In genomic region chr17:75518983-75519540, GRCh38 we compare ENCODE assay signal across 12 cellular contexts. TPM values are rescaled to one million over a fixed set of nuclear protein-coding genes. Genes with fewer than 3 reads are reported as not detected.
DNase-seq lines count a peak whose midpoint lies in the region; ATAC-seq and TF ChIP-seq lines count a peak whose summit lies in the region.
"Had no signal": no experiment of that assay in that cellular context is flagged by ENCODE, and none has a peak within 500 bp of the region (broad histone marks: within the 10 kb centered on the region; RNA-seq: fewer than 3 reads in every experiment).

No MANE protein-coding gene starts in this region.

- no peak for TF ChIP-seq CTCF in activated CD8-positive, alpha-beta T cell treated with anti-CD3 and anti-CD28 coated beads for 36 hours (IDR thresholded peaks at IDR 0.05)
- peak; percentile 14 for TF ChIP-seq CTCF in progenitor cell of endocrine pancreas (IDR thresholded peaks at IDR 0.05; ENCODE audit: unreplicated experiment)
- TF ChIP-seq CTCF in MM.1S (IDR thresholded peaks at IDR 0.05; ENCODE audit: low read length): no peak

- H3K4me3 Mint-ChIP-seq in activated T-cell treated with anti-CD3 and anti-CD28 coated beads, Interleukin-2, amount 50 U/mL, for 72 hours: peak overlapping the region; percentile 73 to 88
- no peak overlapping the region for H3K4me3 Mint-ChIP-seq in activated T-cell treated with anti-CD3 and anti-CD28 coated beads, Interleukin-2, amount 50 U/mL, for 24 hours
- H3K4me3 Mint-ChIP-seq in activated CD8-positive, alpha-beta T cell treated with anti-CD3 and anti-CD28 coated beads for 36 hours: no peak overlapping the region
- H3K4me3 Mint-ChIP-seq in progenitor cell of endocrine pancreas (ENCODE audit: low read depth): no peak overlapping the region

- H3K4me2 ChIP-seq in MM.1S (ENCODE audit: low read depth, low read length): no peak overlapping the region
- H3K4me2 ChIP-seq: smooth muscle cell had no signal

- H3K9me2 ChIP-seq in MM.1S (replicated peaks; ENCODE audit: insufficient read depth, low read length): no peaks in the 10 kb centered on the region

- peaks cover 17% of the 10 kb centered on the region for H3K79me2 ChIP-seq in MM.1S (ENCODE audit: low read length)

- H3K9me3 ChIP-seq in MM.1S (replicated peaks; ENCODE audit: insufficient read depth, low read length): no peaks in the 10 kb centered on the region
- H3K9me3 ChIP-seq: gastroesophageal sphincter had no signal

- H3K4me1 ChIP-seq in MM.1S (ENCODE audit: low read length): peaks cover 13% of the 10 kb centered on the region

- H3K27me3 Mint-ChIP-seq in activated T-cell treated with anti-CD3 and anti-CD28 coated beads, Interleukin-2, amount 50 U/mL, for 72 hours (ENCODE audit: low read depth): no peaks in the 10 kb centered on the region
- peaks cover 1% of the 10 kb centered on the region for H3K27me3 Mint-ChIP-seq in activated T-cell treated with anti-CD3 and anti-CD28 coated beads, Interleukin-2, amount 50 U/mL, for 24 hours
- H3K27me3 Mint-ChIP-seq in activated CD8-positive, alpha-beta T cell treated with anti-CD3 and anti-CD28 coated beads for 36 hours: no peaks in the 10 kb centered on the region
- H3K27me3 Mint-ChIP-seq in progenitor cell of endocrine pancreas: no peaks in the 10 kb centered on the region

- H3K4me1 Mint-ChIP-seq in activated T-cell treated with anti-CD3 and anti-CD28 coated beads, Interleukin-2, amount 50 U/mL, for 72 hours (ENCODE audit: low read depth): peaks cover 18% of the 10 kb centered on the region
- H3K4me1 Mint-ChIP-seq in activated T-cell treated with anti-CD3 and anti-CD28 coated beads, Interleukin-2, amount 50 U/mL, for 24 hours (ENCODE audit: low read depth): peaks cover 26% of the 10 kb centered on the region
- H3K4me1 Mint-ChIP-seq in activated CD8-positive, alpha-beta T cell treated with anti-CD3 and anti-CD28 coated beads for 36 hours (ENCODE audit: low read depth): peaks cover 25% of the 10 kb centered on the region
- peaks cover 14% of the 10 kb centered on the region for H3K4me1 Mint-ChIP-seq in progenitor cell of endocrine pancreas (ENCODE audit: low read depth)

- H3K4me3 ChIP-seq in MM.1S (ENCODE audit: low read length): no peak overlapping the region
- H3K4me3 ChIP-seq: gastroesophageal sphincter, SK-N-MC, smooth muscle cell had no signal

- no peak for ATAC-seq in activated T-cell treated with anti-CD3 and anti-CD28 coated beads, Interleukin-2, amount 50 U/mL, for 72 hours (replicated peaks in 1 of 2)
- ATAC-seq in activated CD8-positive, alpha-beta T cell treated with anti-CD3 and anti-CD28 coated beads for 36 hours: no peak
- ATAC-seq in GM21528 (IDR thresholded peaks at IDR 0.05; ENCODE audit: low FRiP score, unreplicated experiment): no peak
- ATAC-seq: gastroesophageal sphincter had no signal

- intact Hi-C loops in activated CD8-positive, alpha-beta T cell treated with anti-CD3 and anti-CD28 coated beads for 36 hours (cut with micrococcal nuclease): loop anchor here (5.0 kb wide), 1 partner anchor 92 kb away; no protein-coding TSS in a partner anchor

- no peak overlapping the region for H3K27ac Mint-ChIP-seq in activated T-cell treated with anti-CD3 and anti-CD28 coated beads, Interleukin-2, amount 50 U/mL, for 72 hours
- H3K27ac Mint-ChIP-seq in activated T-cell treated with anti-CD3 and anti-CD28 coated beads, Interleukin-2, amount 50 U/mL, for 24 hours: no peak overlapping the region
- peak overlapping the region; percentile 78 for H3K27ac Mint-ChIP-seq in activated CD8-positive, alpha-beta T cell treated with anti-CD3 and anti-CD28 coated beads for 36 hours
- H3K27ac Mint-ChIP-seq in progenitor cell of endocrine pancreas: no peak overlapping the region

- no peak overlapping the region for H3K9ac ChIP-seq in MM.1S (ENCODE audit: low read length)

- peaks cover 0 to 12% of the 10 kb centered on the region in 2 donors for H3K36me3 Mint-ChIP-seq in activated T-cell treated with anti-CD3 and anti-CD28 coated beads, Interleukin-2, amount 50 U/mL, for 72 hours (ENCODE audit: insufficient read depth in 2 of 2)
- peaks cover 59% of the 10 kb centered on the region for H3K36me3 Mint-ChIP-seq in activated T-cell treated with anti-CD3 and anti-CD28 coated beads, Interleukin-2, amount 50 U/mL, for 24 hours (ENCODE audit: low read depth)
- peaks cover 36% of the 10 kb centered on the region for H3K36me3 Mint-ChIP-seq in activated CD8-positive, alpha-beta T cell treated with anti-CD3 and anti-CD28 coated beads for 36 hours (ENCODE audit: low read depth)
- peaks cover 16% of the 10 kb centered on the region for H3K36me3 Mint-ChIP-seq in progenitor cell of endocrine pancreas (ENCODE audit: insufficient read depth)

- no peaks in the 10 kb centered on the region for H3K27me3 ChIP-seq in MM.1S (replicated peaks; ENCODE audit: insufficient read depth, low read length)
- H3K27me3 ChIP-seq: gastroesophageal sphincter had no signal

- no peaks in the 10 kb centered on the region for H3K9me3 Mint-ChIP-seq in activated T-cell treated with anti-CD3 and anti-CD28 coated beads, Interleukin-2, amount 50 U/mL, for 72 hours
- no peaks in the 10 kb centered on the region for H3K9me3 Mint-ChIP-seq in activated T-cell treated with anti-CD3 and anti-CD28 coated beads, Interleukin-2, amount 50 U/mL, for 24 hours
- no peaks in the 10 kb centered on the region for H3K9me3 Mint-ChIP-seq in activated CD8-positive, alpha-beta T cell treated with anti-CD3 and anti-CD28 coated beads for 36 hours
- no peaks in the 10 kb centered on the region for H3K9me3 Mint-ChIP-seq in progenitor cell of endocrine pancreas (ENCODE audit: low read depth)

- H4K20me1 ChIP-seq in MM.1S (ENCODE audit: insufficient read depth, low read length): no peaks in the 10 kb centered on the region

- no peaks in the 10 kb centered on the region for H3K36me3 ChIP-seq in MM.1S (replicated peaks; ENCODE audit: insufficient read depth, low read length)

- POLR2A ChIA-PET in activated CD8-positive, alpha-beta T cell treated with anti-CD3 and anti-CD28 coated beads for 36 hours (lab: Charles Lee): interaction anchor here (0.6 to 2.2 kb wide), 5 partner anchors 8 to 422 kb away, joined by 3 to 8 read pairs (median 3); partner anchors contain the start of gene MIF4GD

- no peak overlapping the region for H3K27ac ChIP-seq in MM.1S (ENCODE audit: low read length)
- H3K27ac ChIP-seq: gastroesophageal sphincter, SK-N-MC had no signal

- DNase-seq in activated T-cell treated with anti-CD3 and anti-CD28 coated beads, Interleukin-2, amount 50 U/mL, for 72 hours: no peak
- no peak for DNase-seq in activated T-cell treated with anti-CD3 and anti-CD28 coated beads, Interleukin-2, amount 50 U/mL, for 24 hours
- no peak for DNase-seq in activated CD8-positive, alpha-beta T cell treated with anti-CD3 and anti-CD28 coated beads for 36 hours
- DNase-seq in progenitor cell of endocrine pancreas (ENCODE audit: low spot score, unreplicated experiment) (no peak), MM.1S (no peak)
- DNase-seq: activated CD8-positive, alpha-beta memory T cell treated with anti-CD3 and anti-CD28 coated beads, Interleukin-2, amount 50 U/mL, for 4 hours; mesenchymal stem cell; NCI-H1092 treated with DMSO at 0.1 percent for 48 hours had no signal

- CTCF ChIA-PET in activated CD8-positive, alpha-beta T cell treated with anti-CD3 and anti-CD28 coated beads for 36 hours (lab: Charles Lee): interaction anchor here (1.1 to 4.3 kb wide), 3 partner anchors 15 to 69 kb away, joined by 3 to 17 read pairs (median 4); partner anchors contain the start of gene MYO15B

- peaks cover 9% of the 10 kb centered on the region; the same call in 1 of the 2 replicates for H3F3A ChIP-seq in MM.1S (ENCODE audit: insufficient read depth, low read length)

- H2AFZ ChIP-seq in MM.1S (ENCODE audit: low read length): no peak overlapping the region

RNA-seq across cellular contexts. Expression of gene TSEN54, which starts 2.7 kb away (rescaled TPM):
- 10 to 100 TPM; 34.8 to 49.5 TPM for total RNA-seq in activated T-cell treated with anti-CD3 and anti-CD28 coated beads, Interleukin-2, amount 50 U/mL, for 72 hours
- 10 to 100 TPM; 38.8 to 45.4 TPM for total RNA-seq in activated CD8-positive, alpha-beta T cell treated with anti-CD3 and anti-CD28 coated beads for 36 hours
- 56.0 and 56.4 TPM in 2 replicates for total RNA-seq in progenitor cell of endocrine pancreas

RNA-seq across cellular contexts. Expression of gene CASKIN2, which starts 3.7 kb away (rescaled TPM):
- total RNA-seq in activated T-cell treated with anti-CD3 and anti-CD28 coated beads, Interleukin-2, amount 50 U/mL, for 72 hours: 1 to 10 TPM; 4.1 to 6.6 TPM
- total RNA-seq in activated CD8-positive, alpha-beta T cell treated with anti-CD3 and anti-CD28 coated beads for 36 hours: 1 to 10 TPM; 2.2 to 2.5 TPM
- total RNA-seq in progenitor cell of endocrine pancreas: 47.6 and 50.6 TPM in 2 replicates

RNA-seq across cellular contexts. Expression of gene LLGL2, which starts 6.4 kb away (rescaled TPM):
- 10 to 100 TPM; 12.5 to 17.4 TPM for total RNA-seq in activated T-cell treated with anti-CD3 and anti-CD28 coated beads, Interleukin-2, amount 50 U/mL, for 72 hours
- 1 to 10 TPM; 7.2 to 7.4 TPM for total RNA-seq in activated CD8-positive, alpha-beta T cell treated with anti-CD3 and anti-CD28 coated beads for 36 hours
- total RNA-seq in progenitor cell of endocrine pancreas: 232 and 235 TPM in 2 replicates

Comparison
In these comparisons a context has a peak if more than half of its experiments do, and no peak if none do; other contexts are left out.
1. H3K4me3 Mint-ChIP-seq: peak in activated T-cell treated with anti-CD3 and anti-CD28 coated beads, Interleukin-2, amount 50 U/mL, for 72 hours (2 of 2); none in activated T-cell treated with anti-CD3 and anti-CD28 coated beads, Interleukin-2, amount 50 U/mL, for 24 hours (single experiment), activated CD8-positive, alpha-beta T cell treated with anti-CD3 and anti-CD28 coated beads for 36 hours (single experiment) and progenitor cell of endocrine pancreas (single experiment).
2. RNA of gene LLGL2, which starts 6.4 kb away (total RNA-seq): 232 to 235 TPM in progenitor cell of endocrine pancreas; 12.5 to 17.4 TPM in activated T-cell treated with anti-CD3 and anti-CD28 coated beads, Interleukin-2, amount 50 U/mL, for 72 hours and 7.2 to 7.4 TPM in activated CD8-positive, alpha-beta T cell treated with anti-CD3 and anti-CD28 coated beads for 36 hours; every median in the first group is over 10 times any median in the second.